Comparison of ENCODE assay signal across 1 cellular context in the genomic region with DNA sequence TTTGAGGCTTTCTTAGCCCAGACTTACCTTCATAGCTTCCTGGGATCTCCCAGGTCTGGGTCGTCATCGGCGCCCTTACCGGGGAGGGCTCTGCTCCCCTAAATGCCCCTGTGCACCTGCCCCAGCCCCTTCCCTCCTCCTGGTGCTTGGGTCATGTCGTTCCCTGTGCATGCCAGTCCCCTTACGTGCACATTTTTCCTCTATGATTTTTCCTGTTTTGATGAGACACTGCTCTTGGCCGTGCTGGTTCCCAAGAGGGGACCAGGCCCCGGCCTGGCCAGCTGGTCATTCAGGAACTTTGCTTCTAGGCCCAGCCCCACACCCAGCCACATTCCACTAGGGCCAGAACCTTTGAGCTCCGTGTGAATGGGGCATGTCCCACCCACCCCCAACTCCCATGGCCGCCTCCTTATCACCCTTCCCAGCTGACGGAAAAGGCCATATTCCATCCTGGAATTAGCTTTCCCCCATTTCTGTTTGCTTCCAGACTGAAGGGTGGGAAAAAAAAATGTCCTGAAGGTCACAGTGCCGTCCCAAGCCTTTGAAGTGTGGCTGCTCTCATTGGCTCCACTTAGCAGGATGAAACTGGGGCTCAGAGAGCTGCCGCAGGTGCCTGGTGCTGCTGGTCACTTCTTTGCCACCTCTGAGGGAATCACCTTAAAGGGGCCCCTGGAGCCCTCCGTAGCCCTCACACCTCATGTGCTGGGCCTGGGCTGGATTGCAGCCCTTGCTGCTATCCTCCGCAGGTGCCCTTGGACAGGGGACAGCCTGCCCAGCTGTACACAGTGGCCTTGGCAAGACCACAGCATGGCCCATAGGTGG.
TF ChIP-seq lines count a peak whose summit lies in the region.

No MANE protein-coding gene starts in this region.

TF ChIP-seq in HepG2, 621 proteins besides CTCF, POLR2A, EP300 and RAD21 (continued from another document):
- TF ChIP-seq, protein P1, sequence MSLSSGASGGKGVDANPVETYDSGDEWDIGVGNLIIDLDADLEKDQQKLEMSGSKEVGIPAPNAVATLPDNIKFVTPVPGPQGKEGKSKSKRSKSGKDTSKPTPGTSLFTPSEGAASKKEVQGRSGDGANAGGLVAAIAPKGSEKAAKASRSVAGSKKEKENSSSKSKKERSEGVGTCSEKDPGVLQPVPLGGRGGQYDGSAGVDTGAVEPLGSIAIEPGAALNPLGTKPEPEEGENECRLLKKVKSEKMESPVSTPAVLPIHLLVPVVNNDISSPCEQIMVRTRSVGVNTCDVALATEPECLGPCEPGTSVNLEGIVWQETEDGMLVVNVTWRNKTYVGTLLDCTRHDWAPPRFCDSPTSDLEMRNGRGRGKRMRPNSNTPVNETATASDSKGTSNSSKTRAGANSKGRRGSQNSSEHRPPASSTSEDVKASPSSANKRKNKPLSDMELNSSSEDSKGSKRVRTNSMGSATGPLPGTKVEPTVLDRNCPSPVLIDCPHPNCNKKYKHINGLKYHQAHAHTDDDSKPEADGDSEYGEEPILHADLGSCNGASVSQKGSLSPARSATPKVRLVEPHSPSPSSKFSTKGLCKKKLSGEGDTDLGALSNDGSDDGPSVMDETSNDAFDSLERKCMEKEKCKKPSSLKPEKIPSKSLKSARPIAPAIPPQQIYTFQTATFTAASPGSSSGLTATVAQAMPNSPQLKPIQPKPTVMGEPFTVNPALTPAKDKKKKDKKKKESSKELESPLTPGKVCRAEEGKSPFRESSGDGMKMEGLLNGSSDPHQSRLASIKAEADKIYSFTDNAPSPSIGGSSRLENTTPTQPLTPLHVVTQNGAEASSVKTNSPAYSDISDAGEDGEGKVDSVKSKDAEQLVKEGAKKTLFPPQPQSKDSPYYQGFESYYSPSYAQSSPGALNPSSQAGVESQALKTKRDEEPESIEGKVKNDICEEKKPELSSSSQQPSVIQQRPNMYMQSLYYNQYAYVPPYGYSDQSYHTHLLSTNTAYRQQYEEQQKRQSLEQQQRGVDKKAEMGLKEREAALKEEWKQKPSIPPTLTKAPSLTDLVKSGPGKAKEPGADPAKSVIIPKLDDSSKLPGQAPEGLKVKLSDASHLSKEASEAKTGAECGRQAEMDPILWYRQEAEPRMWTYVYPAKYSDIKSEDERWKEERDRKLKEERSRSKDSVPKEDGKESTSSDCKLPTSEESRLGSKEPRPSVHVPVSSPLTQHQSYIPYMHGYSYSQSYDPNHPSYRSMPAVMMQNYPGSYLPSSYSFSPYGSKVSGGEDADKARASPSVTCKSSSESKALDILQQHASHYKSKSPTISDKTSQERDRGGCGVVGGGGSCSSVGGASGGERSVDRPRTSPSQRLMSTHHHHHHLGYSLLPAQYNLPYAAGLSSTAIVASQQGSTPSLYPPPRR (CRISPR knock-in tag; IDR thresholded peaks at IDR 0.05; ENCODE audit: borderline replicate concordance), result peak; percentile 82
- no peak for TF ChIP-seq JARID2 (CRISPR knock-in tag; IDR thresholded peaks at IDR 0.05; ENCODE audit: insufficient replicate concordance)
- TF ChIP-seq ATF7 (IDR thresholded peaks at IDR 0.05), result 0 out of 2 replicates have a peak, but pooled peaks have one; percentile 12
- peak; percentile 78 for TF ChIP-seq ATF7 (CRISPR knock-in tag; IDR thresholded peaks at IDR 0.05)
- TF ChIP-seq ZNF138 (CRISPR knock-in tag; IDR thresholded peaks at IDR 0.05; ENCODE audit: low read depth), result no peak
- TF ChIP-seq ZNF552 (CRISPR knock-in tag; IDR thresholded peaks at IDR 0.05; ENCODE audit: borderline replicate concordance), result no peak; the same call in 1 of the 2 replicates
- peak; percentile 69 for TF ChIP-seq NR2C2 (CRISPR knock-in tag; IDR thresholded peaks at IDR 0.05; ENCODE audit: borderline replicate concordance)
- TF ChIP-seq, protein P2, sequence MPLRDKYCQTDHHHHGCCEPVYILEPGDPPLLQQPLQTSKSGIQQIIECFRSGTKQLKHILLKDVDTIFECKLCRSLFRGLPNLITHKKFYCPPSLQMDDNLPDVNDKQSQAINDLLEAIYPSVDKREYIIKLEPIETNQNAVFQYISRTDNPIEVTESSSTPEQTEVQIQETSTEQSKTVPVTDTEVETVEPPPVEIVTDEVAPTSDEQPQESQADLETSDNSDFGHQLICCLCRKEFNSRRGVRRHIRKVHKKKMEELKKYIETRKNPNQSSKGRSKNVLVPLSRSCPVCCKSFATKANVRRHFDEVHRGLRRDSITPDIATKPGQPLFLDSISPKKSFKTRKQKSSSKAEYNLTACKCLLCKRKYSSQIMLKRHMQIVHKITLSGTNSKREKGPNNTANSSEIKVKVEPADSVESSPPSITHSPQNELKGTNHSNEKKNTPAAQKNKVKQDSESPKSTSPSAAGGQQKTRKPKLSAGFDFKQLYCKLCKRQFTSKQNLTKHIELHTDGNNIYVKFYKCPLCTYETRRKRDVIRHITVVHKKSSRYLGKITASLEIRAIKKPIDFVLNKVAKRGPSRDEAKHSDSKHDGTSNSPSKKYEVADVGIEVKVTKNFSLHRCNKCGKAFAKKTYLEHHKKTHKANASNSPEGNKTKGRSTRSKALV (CRISPR knock-in tag; IDR thresholded peaks at IDR 0.05), result no peak
- TF ChIP-seq NCOA1 (CRISPR knock-in tag; IDR thresholded peaks at IDR 0.05), result no peak; the same call in none of the 2 replicates
- TF ChIP-seq CREM (IDR thresholded peaks at IDR 0.05), result peak; percentile 73
- TF ChIP-seq CREM (CRISPR knock-in tag; IDR thresholded peaks at IDR 0.05), result no peak
- no peak for TF ChIP-seq NFE2 (CRISPR knock-in tag; IDR thresholded peaks at IDR 0.05)
- no peak for TF ChIP-seq RORA (CRISPR knock-in tag; IDR thresholded peaks at IDR 0.05)
- peak; percentile 23; the same call in 1 of the 2 replicates for TF ChIP-seq TCF7L2 (IDR thresholded peaks at IDR 0.05; ENCODE audit: low read depth, low read length)
- no peak for TF ChIP-seq ELF4 (CRISPR knock-in tag; IDR thresholded peaks at IDR 0.05; ENCODE audit: borderline replicate concordance)
- no peak for TF ChIP-seq ZNF83 (CRISPR knock-in tag; IDR thresholded peaks at IDR 0.05; ENCODE audit: borderline replicate concordance)
- TF ChIP-seq ZNF546 (CRISPR knock-in tag; conservative IDR thresholded peaks at IDR 0.05), result no peak
- TF ChIP-seq ZNF160 (CRISPR knock-in tag; IDR thresholded peaks at IDR 0.05), result no peak; the same call in 1 of the 2 replicates
- TF ChIP-seq PATZ1 (CRISPR knock-in tag; IDR thresholded peaks at IDR 0.05), result peak; percentile 85
- TF ChIP-seq U2AF1 (optimal IDR thresholded peaks at IDR 0.05; ENCODE audit: low read depth, low read length), result no peak
- TF ChIP-seq ZBTB42 (CRISPR knock-in tag; IDR thresholded peaks at IDR 0.05), result peak; percentile 23; the same call in 1 of the 2 replicates
- no peak for TF ChIP-seq ZNF496 (CRISPR knock-in tag; IDR thresholded peaks at IDR 0.05; ENCODE audit: insufficient replicate concordance)
- TF ChIP-seq, protein P3, sequence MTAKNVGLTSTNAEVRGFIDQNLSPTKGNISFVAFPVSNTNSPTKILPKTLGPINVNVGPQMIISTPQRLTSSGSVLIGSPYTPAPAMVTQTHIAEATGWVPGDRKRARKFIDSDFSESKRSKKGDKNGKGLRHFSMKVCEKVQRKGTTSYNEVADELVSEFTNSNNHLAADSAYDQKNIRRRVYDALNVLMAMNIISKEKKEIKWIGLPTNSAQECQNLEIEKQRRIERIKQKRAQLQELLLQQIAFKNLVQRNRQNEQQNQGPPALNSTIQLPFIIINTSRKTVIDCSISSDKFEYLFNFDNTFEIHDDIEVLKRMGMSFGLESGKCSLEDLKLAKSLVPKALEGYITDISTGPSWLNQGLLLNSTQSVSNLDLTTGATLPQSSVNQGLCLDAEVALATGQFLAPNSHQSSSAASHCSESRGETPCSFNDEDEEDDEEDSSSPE (CRISPR knock-in tag; IDR thresholded peaks at IDR 0.05), result no peak
- TF ChIP-seq PCBP1 (IDR thresholded peaks at IDR 0.05; ENCODE audit: borderline replicate concordance, low read depth, low read length), result 0 out of 2 replicates have a peak, but pooled peaks have one; percentile 29
- no peak for TF ChIP-seq AGO2 (optimal IDR thresholded peaks at IDR 0.05; ENCODE audit: low read depth, low read length)
- TF ChIP-seq HIVEP1 (CRISPR knock-in tag; IDR thresholded peaks at IDR 0.05), result peak; percentile 91
- TF ChIP-seq, protein P4, sequence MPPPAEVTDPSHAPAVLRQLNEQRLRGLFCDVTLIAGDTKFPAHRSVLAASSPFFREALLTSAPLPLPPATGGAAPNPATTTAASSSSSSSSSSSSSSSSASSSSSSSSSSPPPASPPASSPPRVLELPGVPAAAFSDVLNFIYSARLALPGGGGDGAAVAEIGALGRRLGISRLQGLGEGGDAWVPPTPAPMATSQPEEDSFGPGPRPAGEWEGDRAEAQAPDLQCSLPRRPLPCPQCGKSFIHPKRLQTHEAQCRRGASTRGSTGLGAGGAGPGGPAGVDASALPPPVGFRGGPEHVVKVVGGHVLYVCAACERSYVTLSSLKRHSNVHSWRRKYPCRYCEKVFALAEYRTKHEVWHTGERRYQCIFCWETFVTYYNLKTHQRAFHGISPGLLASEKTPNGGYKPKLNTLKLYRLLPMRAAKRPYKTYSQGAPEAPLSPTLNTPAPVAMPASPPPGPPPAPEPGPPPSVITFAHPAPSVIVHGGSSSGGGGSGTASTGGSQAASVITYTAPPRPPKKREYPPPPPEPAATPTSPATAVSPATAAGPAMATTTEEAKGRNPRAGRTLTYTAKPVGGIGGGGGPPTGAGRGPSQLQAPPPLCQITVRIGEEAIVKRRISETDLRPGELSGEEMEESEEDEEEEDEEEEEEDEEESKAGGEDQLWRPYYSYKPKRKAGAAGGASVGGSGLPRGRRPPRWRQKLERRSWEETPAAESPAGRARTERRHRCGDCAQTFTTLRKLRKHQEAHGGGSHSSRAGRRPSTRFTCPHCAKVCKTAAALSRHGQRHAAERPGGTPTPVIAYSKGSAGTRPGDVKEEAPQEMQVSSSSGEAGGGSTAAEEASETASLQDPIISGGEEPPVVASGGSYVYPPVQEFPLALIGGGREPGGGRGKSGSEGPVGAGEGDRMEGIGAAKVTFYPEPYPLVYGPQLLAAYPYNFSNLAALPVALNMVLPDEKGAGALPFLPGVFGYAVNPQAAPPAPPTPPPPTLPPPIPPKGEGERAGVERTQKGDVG (CRISPR knock-in tag; IDR thresholded peaks at IDR 0.05; ENCODE audit: borderline replicate concordance), result no peak
- TF ChIP-seq MTERF4 (CRISPR knock-in tag; IDR thresholded peaks at IDR 0.05), result no peak
- no peak for TF ChIP-seq ZBTB1 (CRISPR knock-in tag; IDR thresholded peaks at IDR 0.05; ENCODE audit: borderline replicate concordance)
- no peak for TF ChIP-seq PLSCR1 (CRISPR knock-in tag; IDR thresholded peaks at IDR 0.05; ENCODE audit: borderline replicate concordance)
- TF ChIP-seq NFIC (IDR thresholded peaks at IDR 0.05; ENCODE audit: low read length), result no peak
